2 cellular contexts compared by ENCODE assay signal in the genomic region with DNA sequence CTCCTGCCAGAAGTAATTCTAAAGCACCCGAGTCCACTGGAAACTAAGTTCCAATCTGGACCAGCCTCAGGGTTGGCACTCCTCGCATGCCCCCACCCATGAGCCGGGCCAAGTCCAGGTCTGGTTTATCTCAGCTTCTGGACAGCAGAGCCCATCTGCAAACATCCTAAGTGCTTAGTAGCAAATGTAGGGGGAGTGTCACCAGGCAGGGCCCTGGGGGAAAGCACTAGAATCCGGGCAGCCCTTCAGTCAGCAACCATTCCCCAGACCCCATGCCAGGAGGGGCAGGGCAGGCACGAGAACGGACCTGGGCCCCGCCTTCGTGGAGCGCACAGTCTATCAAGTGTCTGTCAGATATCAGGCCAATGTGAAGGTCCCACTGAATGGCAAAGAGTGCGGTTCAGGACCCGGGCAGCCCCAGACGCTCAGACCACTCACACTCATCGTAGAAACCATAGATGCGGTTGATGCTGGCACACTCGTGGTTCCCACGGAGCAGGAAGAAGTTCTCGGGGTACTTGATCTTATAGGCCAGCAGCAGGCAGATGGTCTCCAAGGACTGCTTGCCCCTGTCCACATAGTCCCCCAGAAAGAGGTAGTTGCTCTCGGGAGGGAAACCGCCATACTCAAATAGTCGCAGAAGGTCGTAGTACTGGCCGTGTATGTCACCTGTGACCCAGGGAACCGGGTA.
TF ChIP-seq lines count a peak whose summit lies in the region.

No MANE protein-coding gene starts in this region.

TF ChIP-seq in GM12878, 131 proteins besides CTCF, POLR2A, EP300 and RAD21:
- TF ChIP-seq, protein P1, sequence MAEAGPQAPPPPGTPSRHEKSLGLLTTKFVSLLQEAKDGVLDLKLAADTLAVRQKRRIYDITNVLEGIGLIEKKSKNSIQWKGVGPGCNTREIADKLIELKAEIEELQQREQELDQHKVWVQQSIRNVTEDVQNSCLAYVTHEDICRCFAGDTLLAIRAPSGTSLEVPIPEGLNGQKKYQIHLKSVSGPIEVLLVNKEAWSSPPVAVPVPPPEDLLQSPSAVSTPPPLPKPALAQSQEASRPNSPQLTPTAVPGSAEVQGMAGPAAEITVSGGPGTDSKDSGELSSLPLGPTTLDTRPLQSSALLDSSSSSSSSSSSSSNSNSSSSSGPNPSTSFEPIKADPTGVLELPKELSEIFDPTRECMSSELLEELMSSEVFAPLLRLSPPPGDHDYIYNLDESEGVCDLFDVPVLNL (IDR thresholded peaks at IDR 0.05; ENCODE audit: low read depth, low read length) = no peak
- peak; percentile 43; the same call in 1 of the 2 replicates for TF ChIP-seq POLR2AphosphoS2 (IDR thresholded peaks at IDR 0.05; ENCODE audit: low read depth, low read length)

TF ChIP-seq in liver, 16 proteins besides CTCF, POLR2A, EP300 and RAD21:
- TF ChIP-seq, protein P2, sequence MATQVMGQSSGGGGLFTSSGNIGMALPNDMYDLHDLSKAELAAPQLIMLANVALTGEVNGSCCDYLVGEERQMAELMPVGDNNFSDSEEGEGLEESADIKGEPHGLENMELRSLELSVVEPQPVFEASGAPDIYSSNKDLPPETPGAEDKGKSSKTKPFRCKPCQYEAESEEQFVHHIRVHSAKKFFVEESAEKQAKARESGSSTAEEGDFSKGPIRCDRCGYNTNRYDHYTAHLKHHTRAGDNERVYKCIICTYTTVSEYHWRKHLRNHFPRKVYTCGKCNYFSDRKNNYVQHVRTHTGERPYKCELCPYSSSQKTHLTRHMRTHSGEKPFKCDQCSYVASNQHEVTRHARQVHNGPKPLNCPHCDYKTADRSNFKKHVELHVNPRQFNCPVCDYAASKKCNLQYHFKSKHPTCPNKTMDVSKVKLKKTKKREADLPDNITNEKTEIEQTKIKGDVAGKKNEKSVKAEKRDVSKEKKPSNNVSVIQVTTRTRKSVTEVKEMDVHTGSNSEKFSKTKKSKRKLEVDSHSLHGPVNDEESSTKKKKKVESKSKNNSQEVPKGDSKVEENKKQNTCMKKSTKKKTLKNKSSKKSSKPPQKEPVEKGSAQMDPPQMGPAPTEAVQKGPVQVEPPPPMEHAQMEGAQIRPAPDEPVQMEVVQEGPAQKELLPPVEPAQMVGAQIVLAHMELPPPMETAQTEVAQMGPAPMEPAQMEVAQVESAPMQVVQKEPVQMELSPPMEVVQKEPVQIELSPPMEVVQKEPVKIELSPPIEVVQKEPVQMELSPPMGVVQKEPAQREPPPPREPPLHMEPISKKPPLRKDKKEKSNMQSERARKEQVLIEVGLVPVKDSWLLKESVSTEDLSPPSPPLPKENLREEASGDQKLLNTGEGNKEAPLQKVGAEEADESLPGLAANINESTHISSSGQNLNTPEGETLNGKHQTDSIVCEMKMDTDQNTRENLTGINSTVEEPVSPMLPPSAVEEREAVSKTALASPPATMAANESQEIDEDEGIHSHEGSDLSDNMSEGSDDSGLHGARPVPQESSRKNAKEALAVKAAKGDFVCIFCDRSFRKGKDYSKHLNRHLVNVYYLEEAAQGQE (IDR thresholded peaks at IDR 0.05) = no peak
- TF ChIP-seq SP1 (IDR thresholded peaks at IDR 0.05) (no peak), NR2F2 (IDR thresholded peaks at IDR 0.05) (no peak), GABPA (IDR thresholded peaks at IDR 0.05 in 1 of 2, conservative IDR thresholded peaks at IDR 0.05 in 1 of 2) (no peak), YY1 (IDR thresholded peaks at IDR 0.05) (no peak), JUND (IDR thresholded peaks at IDR 0.05) (no peak), RXRA (IDR thresholded peaks at IDR 0.05) (no peak), FOXA1 (IDR thresholded peaks at IDR 0.05) (no peak), FOXA2 (IDR thresholded peaks at IDR 0.05) (no peak), HNF4A (conservative IDR thresholded peaks at IDR 0.05) (no peak), HNF4G (IDR thresholded peaks at IDR 0.05) (no peak), TAF1 (conservative IDR thresholded peaks at IDR 0.05) (no peak)
- TF ChIP-seq, protein P3, sequence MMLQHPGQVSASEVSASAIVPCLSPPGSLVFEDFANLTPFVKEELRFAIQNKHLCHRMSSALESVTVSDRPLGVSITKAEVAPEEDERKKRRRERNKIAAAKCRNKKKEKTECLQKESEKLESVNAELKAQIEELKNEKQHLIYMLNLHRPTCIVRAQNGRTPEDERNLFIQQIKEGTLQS (IDR thresholded peaks at IDR 0.05) = no peak
- TF ChIP-seq, protein P4, sequence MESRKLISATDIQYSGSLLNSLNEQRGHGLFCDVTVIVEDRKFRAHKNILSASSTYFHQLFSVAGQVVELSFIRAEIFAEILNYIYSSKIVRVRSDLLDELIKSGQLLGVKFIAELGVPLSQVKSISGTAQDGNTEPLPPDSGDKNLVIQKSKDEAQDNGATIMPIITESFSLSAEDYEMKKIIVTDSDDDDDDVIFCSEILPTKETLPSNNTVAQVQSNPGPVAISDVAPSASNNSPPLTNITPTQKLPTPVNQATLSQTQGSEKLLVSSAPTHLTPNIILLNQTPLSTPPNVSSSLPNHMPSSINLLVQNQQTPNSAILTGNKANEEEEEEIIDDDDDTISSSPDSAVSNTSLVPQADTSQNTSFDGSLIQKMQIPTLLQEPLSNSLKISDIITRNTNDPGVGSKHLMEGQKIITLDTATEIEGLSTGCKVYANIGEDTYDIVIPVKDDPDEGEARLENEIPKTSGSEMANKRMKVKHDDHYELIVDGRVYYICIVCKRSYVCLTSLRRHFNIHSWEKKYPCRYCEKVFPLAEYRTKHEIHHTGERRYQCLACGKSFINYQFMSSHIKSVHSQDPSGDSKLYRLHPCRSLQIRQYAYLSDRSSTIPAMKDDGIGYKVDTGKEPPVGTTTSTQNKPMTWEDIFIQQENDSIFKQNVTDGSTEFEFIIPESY (IDR thresholded peaks at IDR 0.05) = no peak
